11 cellular contexts compared by ENCODE assay signal in genomic region chr2:24315669-24316068, GRCh38.
DNase-seq lines count a peak whose midpoint lies in the region; ATAC-seq and TF ChIP-seq lines count a peak whose summit lies in the region.
"Had no signal": no experiment of that assay in that cellular context is flagged by ENCODE, and none has a peak within 500 bp of the region (broad histone marks: within the 10 kb centered on the region; RNA-seq: fewer than 3 reads in every experiment).

No MANE protein-coding gene starts in this region.

- H3K4me1 Mint-ChIP-seq in memory B cell: peaks cover 22% of the 10 kb centered on the region
- H3K4me1 Mint-ChIP-seq: mesothelial cell of epicardium had no signal

- H3K4me3 Mint-ChIP-seq in memory B cell: peak overlapping the region; percentile 21
- H3K4me3 Mint-ChIP-seq: mesothelial cell of epicardium had no signal

- H3K9me3 Mint-ChIP-seq in memory B cell: peaks cover 2% of the 10 kb centered on the region

- TF ChIP-seq CTCF in RWPE1 (conservative IDR thresholded peaks at IDR 0.05; ENCODE audit: low read depth): no peak

- POLR2A ChIA-PET in RWPE1 (lab: Yijun Ruan, JAX; ENCODE audit: low non-redundant PET): no interaction called here

- peak; percentile 63 to 72 for ATAC-seq in activated CD4-positive, CD25-positive, alpha-beta regulatory T cell treated with anti-CD3 and anti-CD28 coated beads, Interleukin-2, amount 50 U/mL, for 24 hours
- peak; percentile 44 for ATAC-seq in GM21381 (IDR thresholded peaks at IDR 0.05; ENCODE audit: unreplicated experiment)
- ATAC-seq in HG03280 (IDR thresholded peaks at IDR 0.05; ENCODE audit: unreplicated experiment): peak; percentile 50
- ATAC-seq in memory B cell (ENCODE audit: low read depth): peak; percentile 87

- CTCF ChIA-PET in RWPE1 (lab: Yijun Ruan, JAX): no interaction called here

- H3K27ac ChIP-seq in RWPE1: no peak overlapping the region
- H3K27ac ChIP-seq: 22Rv1, VCaP had no signal

- H3K27ac Mint-ChIP-seq in memory B cell: peak overlapping the region; percentile 91
- H3K27ac Mint-ChIP-seq: mesothelial cell of epicardium had no signal

- H3K36me3 Mint-ChIP-seq in memory B cell: peaks cover 17% of the 10 kb centered on the region

- no peak for DNase-seq in activated CD4-positive, CD25-positive, alpha-beta regulatory T cell (lab: John Stamatoyannopoulos, UW)
- DNase-seq in memory B cell (ENCODE audit: low spot score in 2 of 2): peak in 1 of 2 donors; percentile 29
- no peak for DNase-seq in NCI-H1436 (lab: John Stamatoyannopoulos, UW)
- no peak for DNase-seq in NCI-H1694 (lab: John Stamatoyannopoulos, UW)
- DNase-seq in RWPE1 (ENCODE audit: low spot score): no peak

- H3K27me3 Mint-ChIP-seq in memory B cell: no peaks in the 10 kb centered on the region
